10 cellular contexts compared by ENCODE assay signal in the genomic region with DNA sequence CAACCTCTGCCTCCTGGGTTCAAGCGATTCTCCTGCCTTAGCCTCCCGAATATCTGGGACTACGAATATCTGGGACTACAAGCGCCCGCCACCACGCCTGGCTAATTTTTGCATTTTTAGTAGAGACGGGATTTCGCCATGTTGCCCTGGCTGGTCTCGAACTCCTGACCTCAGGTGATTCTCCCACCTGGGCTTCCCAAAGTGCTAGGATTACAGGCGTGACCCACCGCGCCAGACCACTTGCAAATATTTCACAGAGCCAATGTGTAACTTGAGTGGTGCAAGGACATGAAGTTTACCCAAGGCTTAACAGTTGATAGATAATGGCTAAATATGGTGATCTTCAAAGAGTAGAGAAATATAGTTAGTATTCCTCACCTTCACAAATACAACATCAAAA. TPM values are rescaled to one million over a fixed set of nuclear protein-coding genes. Genes with fewer than 3 reads are reported as not detected.
DNase-seq lines count a peak whose midpoint lies in the region; ATAC-seq, FAIRE-seq and TF ChIP-seq lines count a peak whose summit lies in the region.
"Had no signal": no experiment of that assay in that cellular context is flagged by ENCODE, and none has a peak within 500 bp of the region (broad histone marks: within the 10 kb centered on the region; RNA-seq: fewer than 3 reads in every experiment).

No MANE protein-coding gene starts in this region.

- H3K27ac Mint-ChIP-seq in CD4-positive, alpha-beta memory T cell: peak overlapping the region in 6 of 7 donors; percentile 3 to 98 (median 65)

- no peak for TF ChIP-seq RAD21 in K562 (CRISPR knock-in tag; conservative IDR thresholded peaks at IDR 0.05 in 1 of 2, IDR thresholded peaks at IDR 0.05 in 1 of 2)

- no peaks in the 10 kb centered on the region for H4K20me1 ChIP-seq in KMS-11 (ENCODE audit: insufficient read depth)
- H4K20me1 ChIP-seq in K562 (replicated peaks; ENCODE audit: control insufficient read depth, insufficient read depth, low read length): no peaks in the 10 kb centered on the region
- H4K20me1 ChIP-seq in osteoblast (ENCODE audit: insufficient read depth, low read length): no peaks in the 10 kb centered on the region

- no peaks in the 10 kb centered on the region for H3K9me1 ChIP-seq in K562 (ENCODE audit: control insufficient read depth, insufficient read depth, low read length)

- CTCF ChIA-PET in CD4-positive, alpha-beta memory T cell (lab: Charles Lee; ENCODE audit: partially characterized antibody): no interaction called here
- CTCF ChIA-PET in K562 (lab: Yijun Ruan, JAX; ENCODE audit: low intra/inter-chr PET ratio) (no interaction called here), A673 (lab: Charles Lee) (no interaction called here)

- H3K36me3 Mint-ChIP-seq in CD4-positive, alpha-beta memory T cell: peaks cover 0 to 5% of the 10 kb centered on the region in 2 donors

- no peak for DNase-seq in CD4-positive, alpha-beta memory T cell
- DNase-seq in K562 (ENCODE audit: extremely low read depth in 1 of 4, low spot score in 3 of 4) (peak in 1 of 4 experiments; percentile 22), osteoblast (ENCODE audit: insufficient read length, low spot score, missing footprints) (no peak), AG08396 (ENCODE audit: low spot score) (no peak), A673 (ENCODE audit: low spot score) (no peak)
- DNase-seq in central memory CD4-positive, alpha-beta T cell: no peak
- DNase-seq: activated effector memory CD4-positive, alpha-beta T cell treated with Interleukin-2 at 50 U/mL for 16 hours; NCI-H524 treated with DMSO at 0.1 percent for 48 hours had no signal

- WGBS in K562 (ENCODE audit: insufficient coverage, low coverage, missing lambda C conversion rate): 5% methylated on average over 11 of the region's 12 CpGs

- H3K4me1 Mint-ChIP-seq in CD4-positive, alpha-beta memory T cell: peaks cover 13 to 38% (median 27%) of the 10 kb centered on the region in 4 donors

- intact Hi-C loops in CD4-positive, alpha-beta memory T cell (cut with micrococcal nuclease): loop anchor here (2.0 to 5.0 kb wide), 3 partner anchors 51 to 334 kb away; a partner anchor contains a TSS
- intact Hi-C loops in K562 (cut with micrococcal nuclease): loop anchor here (5.0 kb wide), 2 partner anchors 134 to 334 kb away; a partner anchor contains a TSS
- intact Hi-C loops in A673 (cut with micrococcal nuclease; ENCODE audit: unreplicated experiment): loop anchor here (10.0 kb wide), 2 partner anchors 132 to 232 kb away; a partner anchor contains a TSS

- no peaks in the 10 kb centered on the region for H3K9me3 Mint-ChIP-seq in CD4-positive, alpha-beta memory T cell

- H2AFZ ChIP-seq in KMS-11 (ENCODE audit: low read depth): no peak overlapping the region
- H2AFZ ChIP-seq in K562 (ENCODE audit: low read depth, low read length): peak overlapping the region; percentile 96
- H2AFZ ChIP-seq in osteoblast (ENCODE audit: low read length): no peak overlapping the region

- no peaks in the 10 kb centered on the region for H3K9me3 ChIP-seq in CD4-positive, alpha-beta memory T cell (ENCODE audit: control insufficient read depth in 1 of 2, low read length in 2 of 2)
- H3K9me3 ChIP-seq in K562 (replicated peaks; ENCODE audit: control insufficient read depth, insufficient read depth, low read depth, low read length) (no peaks in the 10 kb centered on the region), osteoblast (ENCODE audit: low read depth, low read length) (no peaks in the 10 kb centered on the region), A673 (ENCODE audit: low read depth, low read length, poor library complexity, severe bottlenecking) (no peaks in the 10 kb centered on the region)

- FAIRE-seq in K562 (lab: Jason Lieb, UNC): no peak

- TF ChIP-seq CTCF in KMS-11 (conservative IDR thresholded peaks at IDR 0.05; ENCODE audit: low read depth, low read length): no peak
- no peak for TF ChIP-seq CTCF in K562 (IDR thresholded peaks at IDR 0.05 in 2 of 3, conservative IDR thresholded peaks at IDR 0.05 in 1 of 3; ENCODE audit: insufficient read depth in 2 of 3, low read depth in 1 of 3, low read length in 3 of 3)
- TF ChIP-seq CTCF in osteoblast (IDR thresholded peaks at IDR 0.05; ENCODE audit: extremely low read depth, low read depth, low read length): no peak
- TF ChIP-seq CTCF in A673 (conservative IDR thresholded peaks at IDR 0.05; ENCODE audit: low read depth, low read length): no peak

- H3K27ac ChIP-seq in CD4-positive, alpha-beta memory T cell (ENCODE audit: low read depth, low read length): no peak overlapping the region
- H3K27ac ChIP-seq in KMS-11 (no peak overlapping the region), K562 (ENCODE audit: extremely low read depth, low read depth, low read length) (peak overlapping the region; percentile 91), osteoblast (ENCODE audit: low read depth, low read length) (no peak overlapping the region), A673 (ENCODE audit: low read depth, low read length, poor library complexity, severe bottlenecking) (no peak overlapping the region)

- no peak overlapping the region for H3K4me3 ChIP-seq in CD4-positive, alpha-beta memory T cell (ENCODE audit: low read length in 2 of 2)
- H3K4me3 ChIP-seq in KMS-11 (IDR thresholded peaks at IDR 0.05; ENCODE audit: insufficient read depth, low read depth, low read length) (no peak overlapping the region), K562 (peak overlapping the region; percentile 66), osteoblast (ENCODE audit: insufficient read depth, low read length) (no peak overlapping the region), A673 (ENCODE audit: low read depth, low read length, poor library complexity, severe bottlenecking) (no peak overlapping the region)

- no peaks in the 10 kb centered on the region for H3K36me3 ChIP-seq in CD4-positive, alpha-beta memory T cell (ENCODE audit: insufficient read depth, low read length)
- H3K36me3 ChIP-seq in KMS-11 (ENCODE audit: insufficient read depth): no peaks in the 10 kb centered on the region
- H3K36me3 ChIP-seq in K562 (ENCODE audit: control insufficient read depth, insufficient read depth, low read length): peaks cover 17% of the 10 kb centered on the region; the same call in 2 of the 3 replicates
- no peaks in the 10 kb centered on the region for H3K36me3 ChIP-seq in osteoblast (ENCODE audit: insufficient read depth, low read length)
- H3K36me3 ChIP-seq in A673 (ENCODE audit: insufficient read depth, low read length, poor library complexity, severe bottlenecking): no peaks in the 10 kb centered on the region

- no peak overlapping the region for H3K9ac ChIP-seq in KMS-11
- H3K9ac ChIP-seq in K562 (ENCODE audit: insufficient read depth in 1 of 2, low read depth in 2 of 2, low read length in 2 of 2): peak overlapping the region; percentile 87 to 93

- in situ Hi-C loops in K562 (cut with MboI): no loop called here

- H3K4me3 Mint-ChIP-seq in CD4-positive, alpha-beta memory T cell: peak overlapping the region; percentile 47 to 96 (median 92)

- no peak for TF ChIP-seq EP300 in K562 (IDR thresholded peaks at IDR 0.05; ENCODE audit: low read length)

- POLR2A ChIA-PET in CD4-positive, alpha-beta memory T cell (lab: Charles Lee; ENCODE audit: partially characterized antibody): interaction anchor here (1.4 kb wide), 1 partner anchor 50 kb away, joined by 5 read pairs; a partner anchor contains a TSS
- POLR2A ChIA-PET in K562 (lab: Yijun Ruan, JAX) (interaction anchor here (1.3 kb wide), 1 partner anchor 22 kb away, joined by 3 read pairs; no protein-coding TSS in a partner anchor), A673 (lab: Charles Lee; ENCODE audit: low non-redundant PET) (no interaction called here)

- ATAC-seq in K562 (no peak; the same call in 2 of the 3 replicates), GM18870 (IDR thresholded peaks at IDR 0.05; ENCODE audit: unreplicated experiment) (no peak)

- H3K79me2 ChIP-seq in KMS-11 (ENCODE audit: insufficient read depth, low read depth) (peaks cover 7% of the 10 kb centered on the region; the same call in 1 of the 2 replicates), K562 (ENCODE audit: control insufficient read depth, insufficient read depth, low read length) (peaks cover 34% of the 10 kb centered on the region), osteoblast (ENCODE audit: insufficient read depth, low read length) (no peaks in the 10 kb centered on the region)

- no peaks in the 10 kb centered on the region for H3K27me3 Mint-ChIP-seq in CD4-positive, alpha-beta memory T cell

- H3K27me3 ChIP-seq in CD4-positive, alpha-beta memory T cell (ENCODE audit: insufficient read depth, low read length): no peaks in the 10 kb centered on the region
- H3K27me3 ChIP-seq in KMS-11 (ENCODE audit: insufficient read depth, low read depth) (no peaks in the 10 kb centered on the region), K562 (ENCODE audit: control insufficient read depth in 2 of 2, insufficient read depth in 2 of 2, low read length in 2 of 2) (no peaks in the 10 kb centered on the region), osteoblast (ENCODE audit: insufficient read depth, low read length) (no peaks in the 10 kb centered on the region), A673 (replicated peaks; ENCODE audit: insufficient read depth, low read depth, low read length, poor library complexity) (no peaks in the 10 kb centered on the region)

- BruUV-seq in K562 (replicated peaks; lab: Mats Ljungman, UMichigan) (no TSS peak), A673 (replicated peaks; lab: Mats Ljungman, UMichigan) (no TSS peak)

- H3K4me2 ChIP-seq in KMS-11 (peak overlapping the region; percentile 78; the same call in 1 of the 2 replicates), K562 (ENCODE audit: insufficient read depth, low read length) (peak overlapping the region; percentile 97), osteoblast (ENCODE audit: insufficient read depth, low read length) (peak overlapping the region; percentile 84)

- H3K4me1 ChIP-seq in CD4-positive, alpha-beta memory T cell (ENCODE audit: insufficient read depth, low read length): peaks cover 18% of the 10 kb centered on the region
- peaks cover 12% of the 10 kb centered on the region for H3K4me1 ChIP-seq in KMS-11 (ENCODE audit: low read depth, poor library complexity, severe bottlenecking)
- peaks cover 7 to 9% of the 10 kb centered on the region in 2 experiments; a peak in 3 of 5 replicates for H3K4me1 ChIP-seq in K562 (replicated peaks in 1 of 2; ENCODE audit: control insufficient read depth in 2 of 2, insufficient read depth in 2 of 2, low read length in 2 of 2)
- H3K4me1 ChIP-seq in osteoblast (ENCODE audit: insufficient read depth, low read length): peaks cover 5% of the 10 kb centered on the region
- H3K4me1 ChIP-seq in A673 (ENCODE audit: insufficient read depth, low read length, poor library complexity, severe bottlenecking): peaks cover 3% of the 10 kb centered on the region

- TF ChIP-seq POLR2A in K562 (conservative IDR thresholded peaks at IDR 0.05): no peak

RNA-seq across cellular contexts. Expression of a gene that starts 14.1 kb away (rescaled TPM):
- total RNA-seq in CD4-positive, alpha-beta memory T cell: 10 to 100 TPM; 33.1 to 38.6 TPM
- 10 to 100 TPM; 11.7 to 17.6 TPM for polyA plus RNA-seq in CD4-positive, alpha-beta memory T cell
- 77.7 and 94.9 TPM in 2 replicates for total RNA-seq in K562 (2011; cell fraction: chromatin; rRNA removed; ENCODE audit: low replicate concordance)
- total RNA-seq in K562 (2011; cell fraction: nucleolus; rRNA removed): 52.8 and 62.7 TPM in 2 replicates
- total RNA-seq in K562 (2011; cell fraction: nucleoplasm; rRNA removed): 67.3 and 69.7 TPM in 2 replicates
- total RNA-seq in K562 (2014; rRNA removed): 85.1 and 105 TPM in 2 replicates
- 141 and 163 TPM in 2 replicates for total RNA-seq in K562 (2014; rRNA removed; fragmentation: Illumina TruSeq; extraction: Trizol)
- 133 and 143 TPM in 2 replicates for total RNA-seq in K562 (2015; rRNA removed; fragmentation: Illumina TruSeq; extraction: Trizol)
- total RNA-seq in K562 (2021): 81.1 and 84.5 TPM in 2 replicates
- 71.9 and 77.3 TPM in 2 replicates for polyA plus RNA-seq in K562 (2011; rRNA removed)
- polyA plus RNA-seq in K562 (2011; cell fraction: cytosol; rRNA removed): 20.9 and 27.8 TPM in 2 replicates
- polyA plus RNA-seq in K562 (2011; cell fraction: nucleus; rRNA removed): 34.0 and 45.2 TPM in 2 replicates
- 65.0 and 79.3 TPM in 2 replicates for polyA plus RNA-seq in K562 (2012)
- 104 and 115 TPM in 2 replicates for polyA plus RNA-seq in K562 (2014; fragmentation: Illumina TruSeq; extraction: Trizol)
- 100 to 1,000 TPM in 1 of 2 experiments, 10 to 100 TPM in 1; 58.7 to 106 TPM for polyA plus RNA-seq in K562 (2014; fragmentation: Nextera tagmentation; extraction: Ambion mirVana)
- polyA plus RNA-seq in K562 (2014; rRNA removed): 83.3 and 88.5 TPM in 2 replicates
- polyA minus RNA-seq in K562 (2011; rRNA and poly(A)+ RNA removed): 156 and 157 TPM in 2 replicates
- polyA minus RNA-seq in K562 (2011; cell fraction: cytosol; rRNA and poly(A)+ RNA removed): 39.6 and 51.8 TPM in 2 replicates
- polyA minus RNA-seq in K562 (2011; cell fraction: nucleus; rRNA and poly(A)+ RNA removed): 56.7 and 88.5 TPM in 2 replicates
- 45.6 and 51.9 TPM in 2 replicates for total RNA-seq in osteoblast
- 45.0 and 52.3 TPM in 2 replicates for total RNA-seq in A673 (2021)

RNA-seq across cellular contexts. Expression of a gene that starts 50.6 kb away (rescaled TPM):
- 1,000 to 10,000 TPM; 2,280 to 2,392 TPM for total RNA-seq in CD4-positive, alpha-beta memory T cell
- 1,000 to 10,000 TPM; 2,677 to 3,667 TPM for polyA plus RNA-seq in CD4-positive, alpha-beta memory T cell
- 331 and 344 TPM in 2 replicates for total RNA-seq in K562 (2011; cell fraction: chromatin; rRNA removed; ENCODE audit: low replicate concordance)
- 339 and 368 TPM in 2 replicates for total RNA-seq in K562 (2011; cell fraction: nucleolus; rRNA removed)
- total RNA-seq in K562 (2011; cell fraction: nucleoplasm; rRNA removed): 601 and 1,012 TPM in 2 replicates
- total RNA-seq in K562 (2014; rRNA removed) (1,654 and 1,685 TPM in 2 replicates), K562 (2014; rRNA removed; fragmentation: Illumina TruSeq; extraction: Trizol) (3,037 and 3,271 TPM in 2 replicates), K562 (2015; rRNA removed; fragmentation: Illumina TruSeq; extraction: Trizol) (2,063 and 2,242 TPM in 2 replicates), K562 (2021) (1,392 and 1,538 TPM in 2 replicates), osteoblast (641 and 683 TPM in 2 replicates), A673 (2021) (876 and 928 TPM in 2 replicates)
- polyA plus RNA-seq in K562 (2011; rRNA removed) (3,088 and 3,282 TPM in 2 replicates), K562 (2014; fragmentation: Illumina TruSeq; extraction: Trizol) (1,383 and 1,726 TPM in 2 replicates), K562 (2014; fragmentation: Nextera tagmentation; extraction: Ambion mirVana) (1,000 to 10,000 TPM; 2,423 to 2,945 TPM), K562 (2014; rRNA removed) (2,195 and 2,258 TPM in 2 replicates)
- polyA plus RNA-seq in K562 (2011; cell fraction: cytosol; rRNA removed): 748 and 1,744 TPM in 2 replicates
- 371 and 883 TPM in 2 replicates for polyA plus RNA-seq in K562 (2011; cell fraction: nucleus; rRNA removed)
- polyA plus RNA-seq in K562 (2012): 2,166 and 2,345 TPM in 2 replicates
- 1,049 and 1,123 TPM in 2 replicates for polyA minus RNA-seq in K562 (2011; rRNA and poly(A)+ RNA removed)
- 396 and 500 TPM in 2 replicates for polyA minus RNA-seq in K562 (2011; cell fraction: cytosol; rRNA and poly(A)+ RNA removed)
- polyA minus RNA-seq in K562 (2011; cell fraction: nucleus; rRNA and poly(A)+ RNA removed): 165 and 328 TPM in 2 replicates

RNA-seq across cellular contexts. Expression of a gene that starts 51.0 kb away (rescaled TPM):
- total RNA-seq in CD4-positive, alpha-beta memory T cell: 10 to 100 TPM; 12.4 to 14.2 TPM
- polyA plus RNA-seq in CD4-positive, alpha-beta memory T cell: 1 to 10 TPM; 1.0 to 2.6 TPM
- 28.4 and 58.9 TPM in 2 replicates for total RNA-seq in K562 (2011; cell fraction: chromatin; rRNA removed; ENCODE audit: low replicate concordance)
- 14.8 and 18.8 TPM in 2 replicates for total RNA-seq in K562 (2011; cell fraction: nucleolus; rRNA removed)
- total RNA-seq in K562 (2011; cell fraction: nucleoplasm; rRNA removed): 26.7 and 42.7 TPM in 2 replicates
- 6.5 and 8.5 TPM in 2 replicates for total RNA-seq in K562 (2014; rRNA removed)
- total RNA-seq in K562 (2014; rRNA removed; fragmentation: Illumina TruSeq; extraction: Trizol): 14.3 and 14.5 TPM in 2 replicates
- total RNA-seq in K562 (2015; rRNA removed; fragmentation: Illumina TruSeq; extraction: Trizol): 9.0 and 11.0 TPM in 2 replicates
- total RNA-seq in K562 (2021): 6.1 and 8.6 TPM in 2 replicates
- 11.7 and 13.3 TPM in 2 replicates for polyA plus RNA-seq in K562 (2011; rRNA removed)
- polyA plus RNA-seq in K562 (2011; cell fraction: cytosol; rRNA removed): 0.79 and 3.4 TPM in 2 replicates
- polyA plus RNA-seq in K562 (2011; cell fraction: nucleus; rRNA removed): 15.8 and 17.1 TPM in 2 replicates
- 5.0 and 10.8 TPM in 2 replicates for polyA plus RNA-seq in K562 (2012)
- 5.1 and 5.9 TPM in 2 replicates for polyA plus RNA-seq in K562 (2014; fragmentation: Illumina TruSeq; extraction: Trizol)
- 1 to 10 TPM; 3.7 to 4.6 TPM for polyA plus RNA-seq in K562 (2014; fragmentation: Nextera tagmentation; extraction: Ambion mirVana)
- polyA plus RNA-seq in K562 (2014; rRNA removed): 10.4 and 12.9 TPM in 2 replicates
- 13.6 and 19.5 TPM in 2 replicates for polyA minus RNA-seq in K562 (2011; rRNA and poly(A)+ RNA removed)
- 3.7 and 5.2 TPM in 2 replicates for polyA minus RNA-seq in K562 (2011; cell fraction: cytosol; rRNA and poly(A)+ RNA removed)
- 16.2 and 28.9 TPM in 2 replicates for polyA minus RNA-seq in K562 (2011; cell fraction: nucleus; rRNA and poly(A)+ RNA removed)
- 13.6 and 14.5 TPM in 2 replicates for total RNA-seq in osteoblast
- total RNA-seq in A673 (2021): 9.1 and 10.8 TPM in 2 replicates
